Comparison of ENCODE assay signal across 8 cellular contexts in genomic region chr14:73057939-73058223, GRCh38. TPM values are rescaled to one million over a fixed set of nuclear protein-coding genes. Genes with fewer than 3 reads are reported as not detected.
DNase-seq lines count a peak whose midpoint lies in the region; ATAC-seq and TF ChIP-seq lines count a peak whose summit lies in the region.

No MANE protein-coding gene starts in this region.

- H3K9me2 ChIP-seq in MM.1S (replicated peaks; ENCODE audit: insufficient read depth, low read length) (no peaks in the 10 kb centered on the region), neural cell (ENCODE audit: insufficient read depth, low read length) (no peaks in the 10 kb centered on the region)

- POLR2A ChIA-PET in AG04450 (lab: Yijun Ruan, JAX) = interaction anchor here (0.7 to 2.2 kb wide), 5 partner anchors 10 to 68 kb away, joined by 3 to 21 read pairs (median 7); partner anchors contain the start of gene ZFYVE1

- H3K4me2 ChIP-seq in MM.1S (ENCODE audit: low read depth, low read length) (peak overlapping the region; percentile 43), neural cell (ENCODE audit: low read length) (peak overlapping the region; percentile 96)

- ATAC-seq in GM18873 (IDR thresholded peaks at IDR 0.05; ENCODE audit: low FRiP score, unreplicated experiment) (no peak), GM18498 (IDR thresholded peaks at IDR 0.05; ENCODE audit: unreplicated experiment) (no peak)

- H3K9ac ChIP-seq in MM.1S (ENCODE audit: low read length) (peak overlapping the region; percentile 84), neural cell (ENCODE audit: low read length) (peak overlapping the region; percentile 99)

- no peak for TF ChIP-seq EP300 in neural cell (conservative IDR thresholded peaks at IDR 0.05; ENCODE audit: poor library complexity, severe bottlenecking)

- H3K27me3 ChIP-seq in AG04450 (ENCODE audit: control insufficient read depth, insufficient read depth, low read length) = no peaks in the 10 kb centered on the region
- H3K27me3 ChIP-seq in MM.1S (replicated peaks; ENCODE audit: insufficient read depth, low read length) = no peaks in the 10 kb centered on the region
- H3K27me3 ChIP-seq in neural cell (ENCODE audit: insufficient read depth, low read depth, low read length) = no peaks in the 10 kb centered on the region

- TF ChIP-seq CTCF in AG04450 (IDR thresholded peaks at IDR 0.05; ENCODE audit: low read depth, low read length) = no peak
- no peak for TF ChIP-seq CTCF in MM.1S (IDR thresholded peaks at IDR 0.05; ENCODE audit: low read length)
- TF ChIP-seq CTCF in epithelial cell of esophagus (IDR thresholded peaks at IDR 0.05; ENCODE audit: insufficient read depth, low read depth, low read length, missing control alignments) = no peak
- TF ChIP-seq CTCF in neural cell (IDR thresholded peaks at IDR 0.05; ENCODE audit: poor library complexity, severe bottlenecking) = no peak

- H2AFZ ChIP-seq in MM.1S (ENCODE audit: low read length) (peak overlapping the region; percentile 78), neural cell (ENCODE audit: low read depth, low read length) (peak overlapping the region; percentile 57)

- H3K79me2 ChIP-seq in MM.1S (ENCODE audit: low read length) (peaks cover 42% of the 10 kb centered on the region), neural cell (replicated peaks; ENCODE audit: insufficient read depth, low read length) (peaks cover 40% of the 10 kb centered on the region)

- H4K20me1 ChIP-seq in MM.1S (ENCODE audit: insufficient read depth, low read length) (no peaks in the 10 kb centered on the region; the same call in 1 of the 2 replicates), neural cell (ENCODE audit: insufficient read depth) (peaks cover 7% of the 10 kb centered on the region)

- no peaks in the 10 kb centered on the region for H3K4me1 ChIP-seq in MM.1S (ENCODE audit: low read length)

- CTCF ChIA-PET in AG04450 (lab: Charles Lee) = no interaction called here

- DNase-seq in AG04450 (ENCODE audit: low read depth, low spot score) = no peak
- DNase-seq in MM.1S = no peak
- no peak for DNase-seq in epithelial cell of esophagus (ENCODE audit: low read depth)
- DNase-seq in cortex of kidney (lab: John Stamatoyannopoulos, UW) = no peak
- DNase-seq in nucleus accumbens (lab: John Stamatoyannopoulos, UW) = no peak

- H3K4me3 ChIP-seq in AG04450 (ENCODE audit: low read depth, low read length) (peak overlapping the region; percentile 94), MM.1S (ENCODE audit: low read length) (peak overlapping the region; percentile 79), epithelial cell of esophagus (ENCODE audit: low read length) (peak overlapping the region; percentile 95), neural cell (ENCODE audit: low read length) (peak overlapping the region; percentile 99)

- peaks cover 3% of the 10 kb centered on the region; the same call in 1 of the 2 replicates for H3K9me3 ChIP-seq in AG04450 (ENCODE audit: control insufficient read depth, insufficient read depth, low read length)
- no peaks in the 10 kb centered on the region for H3K9me3 ChIP-seq in MM.1S (replicated peaks; ENCODE audit: insufficient read depth, low read length)
- no peaks in the 10 kb centered on the region for H3K9me3 ChIP-seq in neural cell (ENCODE audit: low read length)

- no peak for TF ChIP-seq RAD21 in neural cell (conservative IDR thresholded peaks at IDR 0.05)

- H3F3A ChIP-seq in MM.1S (ENCODE audit: insufficient read depth, low read length) (no peaks in the 10 kb centered on the region), neural cell (ENCODE audit: insufficient read depth, low read length, poor library complexity, severe bottlenecking) (peaks cover 12% of the 10 kb centered on the region)

- H3K36me3 ChIP-seq in MM.1S (replicated peaks; ENCODE audit: insufficient read depth, low read length) (no peaks in the 10 kb centered on the region), neural cell (ENCODE audit: insufficient read depth, low read length) (no peaks in the 10 kb centered on the region)

- H3K27ac ChIP-seq in AG04450 (ENCODE audit: low read depth, low read length) (peak overlapping the region; percentile 92), MM.1S (ENCODE audit: low read length) (peak overlapping the region; percentile 86), neural cell (ENCODE audit: low read length) (peak overlapping the region; percentile 96)

TF ChIP-seq in neural cell, 6 proteins besides CTCF, POLR2A, EP300 and RAD21:
- TF ChIP-seq POLR2AphosphoS5 (IDR thresholded peaks at IDR 0.05) = no peak
- TF ChIP-seq REST (IDR thresholded peaks at IDR 0.05; ENCODE audit: borderline replicate concordance) = no peak
- TF ChIP-seq TAF1 (IDR thresholded peaks at IDR 0.05; ENCODE audit: low read depth) = no peak
- TF ChIP-seq MXI1 (conservative IDR thresholded peaks at IDR 0.05; ENCODE audit: poor library complexity, severe bottlenecking) = no peak
- TF ChIP-seq SMC3 (conservative IDR thresholded peaks at IDR 0.05; ENCODE audit: poor library complexity) = no peak
- TF ChIP-seq EZH2 (IDR thresholded peaks at IDR 0.05; ENCODE audit: borderline replicate concordance, insufficient read depth, low read length, poor library complexity, severe bottlenecking) = no peak

RNA-seq across cellular contexts. Expression of gene RBM25, which starts 0.5 kb away (rescaled TPM):
- polyA plus RNA-seq in AG04450 (2011; rRNA removed) = 48.2 and 52.4 TPM in 2 replicates
- polyA minus RNA-seq in AG04450 (2011; rRNA and poly(A)+ RNA removed) = 27.5 and 34.8 TPM in 2 replicates
- 172 and 206 TPM in 2 replicates for polyA plus RNA-seq in neural cell
- 112 and 152 TPM in 2 replicates for polyA minus RNA-seq in neural cell

RNA-seq across cellular contexts. Expression of gene ZFYVE1, which starts 31.0 kb away (rescaled TPM):
- polyA plus RNA-seq in AG04450 (2011; rRNA removed) (24.5 and 27.4 TPM in 2 replicates), neural cell (11.5 and 13.1 TPM in 2 replicates)
- polyA minus RNA-seq in AG04450 (2011; rRNA and poly(A)+ RNA removed) = 54.7 and 62.3 TPM in 2 replicates
- polyA minus RNA-seq in neural cell = 36.3 and 38.7 TPM in 2 replicates
